In the genomic region with DNA sequence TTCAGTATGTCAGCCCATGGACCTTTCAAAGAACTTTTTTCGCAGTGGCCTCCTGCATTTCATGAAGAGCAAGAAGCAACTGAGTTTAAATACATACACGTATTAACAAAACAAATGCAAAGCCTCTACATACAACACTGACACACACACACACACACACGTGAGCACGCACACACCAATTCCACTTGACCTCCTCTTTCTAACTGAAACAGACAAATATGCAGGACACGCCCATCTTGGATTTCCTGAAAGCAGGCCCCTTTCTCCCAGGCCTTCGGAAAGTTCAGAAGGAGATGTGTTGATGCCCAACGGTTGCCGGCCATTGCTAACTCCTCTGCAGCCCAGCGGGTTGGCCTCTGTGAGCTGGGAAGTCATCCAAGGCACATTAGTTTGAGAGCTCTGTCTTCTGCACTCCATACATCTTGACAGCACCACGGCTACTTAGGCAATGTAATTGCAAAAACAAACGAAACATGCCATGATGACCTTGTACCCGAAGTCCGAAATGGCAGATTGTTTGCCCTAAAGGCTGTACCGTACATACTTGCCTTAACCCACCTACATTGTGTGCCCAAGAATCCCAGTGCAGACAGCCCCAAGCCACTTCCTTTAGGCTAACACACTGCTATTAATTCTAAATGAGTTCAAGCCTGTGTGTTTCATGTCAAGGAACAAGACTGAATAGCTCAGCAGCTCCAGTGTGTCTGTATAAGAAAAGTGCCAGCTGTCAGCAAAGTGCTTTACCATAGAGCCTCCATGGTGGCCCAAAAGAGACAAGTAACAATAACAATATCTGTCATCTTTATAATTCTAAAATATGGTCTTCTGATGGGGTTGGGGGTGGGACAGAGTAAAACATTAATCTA, we compare ENCODE assay signal across 16 cellular contexts.
DNase-seq lines count a peak whose midpoint lies in the region; TF ChIP-seq lines count a peak whose summit lies in the region.
"Had no signal": no experiment of that assay in that cellular context is flagged by ENCODE, and none has a peak within 500 bp of the region (broad histone marks: within the 10 kb centered on the region; RNA-seq: fewer than 3 reads in every experiment).

No MANE protein-coding gene starts in this region.

- no peak overlapping the region for H2BK15ac ChIP-seq in neuronal stem cell (ENCODE audit: low read length)

- no peak overlapping the region for H2AK5ac ChIP-seq in neuronal stem cell (ENCODE audit: low read depth, low read length)

- H2BK5ac ChIP-seq in neuronal stem cell (ENCODE audit: low read length): no peak overlapping the region

- 93% methylated on average over 14 of the region's 14 CpGs for WGBS in ectodermal cell, 2 experiments
- no CpG with 5 or more reads among the region's 14 CpGs for WGBS in neuronal stem cell (ENCODE audit: extremely low coverage in 2 of 2, insufficient read length in 2 of 2, insufficient replicate concordance in 1 of 2), 2 donors

- no peak overlapping the region for H3K14ac ChIP-seq in neuronal stem cell (ENCODE audit: low read length)

- H3K4me2 ChIP-seq in neuronal stem cell (ENCODE audit: insufficient read depth, low read length, poor library complexity, severe bottlenecking): no peak overlapping the region

- no peak overlapping the region for H2BK120ac ChIP-seq in neuronal stem cell (ENCODE audit: low read depth, low read length)

- H3K4me1 ChIP-seq in HEK293 (ENCODE audit: control insufficient read depth, insufficient read depth, low read length) (peaks cover 40% of the 10 kb centered on the region), ectodermal cell (ENCODE audit: control insufficient read depth, insufficient read depth, low read length) (no peaks in the 10 kb centered on the region), neuronal stem cell (ENCODE audit: control insufficient read depth in 2 of 2, insufficient read depth in 1 of 2, low read depth in 1 of 2, low read length in 2 of 2) (no peaks in the 10 kb centered on the region)

- CTCF ChIA-PET in HEK293 (lab: Yijun Ruan, JAX): interaction anchor here (0.5 to 0.6 kb wide), 2 partner anchors 29 to 371 kb away, joined by 3 to 4 read pairs; no protein-coding TSS in a partner anchor

- POLR2A ChIA-PET in HEK293 (lab: Yijun Ruan, JAX): no interaction called here

- H3K4ac ChIP-seq in neuronal stem cell (ENCODE audit: low read length): no peak overlapping the region

- H3K9me3 ChIP-seq in HEK293 (ENCODE audit: control insufficient read depth, insufficient read depth, low read depth, low read length): no peaks in the 10 kb centered on the region; the same call in 1 of the 2 replicates
- no peaks in the 10 kb centered on the region for H3K9me3 ChIP-seq in ectodermal cell (ENCODE audit: control insufficient read depth, low read length)
- peaks cover 0 to 4% of the 10 kb centered on the region in 2 donors for H3K9me3 ChIP-seq in neuronal stem cell (replicated peaks in 1 of 2; ENCODE audit: control insufficient read depth in 2 of 2, insufficient read depth in 1 of 2, low read depth in 1 of 2, low read length in 2 of 2)
- H3K9me3 ChIP-seq: MG63 had no signal

- no peak overlapping the region for H3K23ac ChIP-seq in neuronal stem cell (ENCODE audit: low read depth, low read length, poor library complexity)

- H3K36me3 ChIP-seq in HEK293 (ENCODE audit: control insufficient read depth in 2 of 2, insufficient read depth in 1 of 2, low read length in 2 of 2) (no peaks in the 10 kb centered on the region), ectodermal cell (ENCODE audit: control insufficient read depth, insufficient read depth, low read length) (no peaks in the 10 kb centered on the region), neuronal stem cell (replicated peaks in 1 of 2; ENCODE audit: control insufficient read depth in 2 of 2, insufficient read depth in 2 of 2, low read length in 2 of 2) (no peaks in the 10 kb centered on the region)
- H3K36me3 ChIP-seq: MG63 had no signal

- H4K91ac ChIP-seq in neuronal stem cell (ENCODE audit: low read depth, low read length, poor library complexity): no peak overlapping the region

- H3K9ac ChIP-seq in neuronal stem cell (ENCODE audit: low read depth, low read length, poor library complexity): no peak overlapping the region

- H2AFZ ChIP-seq in neuronal stem cell (ENCODE audit: low read length): peak overlapping the region; percentile 25

- H2BK12ac ChIP-seq in neuronal stem cell (ENCODE audit: low read length): no peak overlapping the region

- DNase-seq in NCI-H1092 treated with DMSO at 0.1 percent for 48 hours (lab: John Stamatoyannopoulos, UW): peak; percentile 15
- no peak for DNase-seq in neuronal stem cell (ENCODE audit: low spot score)
- DNase-seq in ureter (ENCODE audit: low spot score): no peak
- DNase-seq in kidney tubule cell (ENCODE audit: low spot score): no peak
- DNase-seq in NCI-H2081 treated with DMSO at 0.1 percent for 48 hours (lab: John Stamatoyannopoulos, UW): no peak
- DNase-seq: Calu3; CD4-positive, CD25-positive, alpha-beta regulatory T cell; DND-41; GDM1; MG63; NCI-H1417 treated with DMSO at 0.1 percent for 48 hours; NCI-H2029 treated with DMSO at 0.1 percent for 48 hours; NCI-H446; NCI-H748 treated with DMSO at 0.1 percent for 48 hours had no signal

- H4K8ac ChIP-seq in neuronal stem cell (ENCODE audit: low read depth, low read length): no peak overlapping the region

- H3K27ac ChIP-seq in HEK293 (ENCODE audit: extremely low read depth, low read depth, low read length) (peak overlapping the region; percentile 62), ectodermal cell (ENCODE audit: insufficient read depth, low read depth, low read length, poor library complexity, severe bottlenecking) (peak overlapping the region; percentile 1), neuronal stem cell (replicated peaks; ENCODE audit: low read length) (no peak overlapping the region)

- no peak for TF ChIP-seq CTCF in HEK293 (tag by site-specific recombination; IDR thresholded peaks at IDR 0.05)

- H3K79me1 ChIP-seq in neuronal stem cell (ENCODE audit: low read depth, low read length): no peaks in the 10 kb centered on the region

- no peaks in the 10 kb centered on the region for H3K27me3 ChIP-seq in ectodermal cell (ENCODE audit: control insufficient read depth, insufficient read depth, low read length, poor library complexity, severe bottlenecking)
- H3K27me3 ChIP-seq in neuronal stem cell (ENCODE audit: control insufficient read depth in 3 of 3, insufficient read depth in 3 of 3, low read depth in 1 of 3, low read length in 3 of 3): no peaks in the 10 kb centered on the region

- H3K4me3 ChIP-seq in HEK293 (ENCODE audit: low read depth, low read length) (no peak overlapping the region), ectodermal cell (ENCODE audit: insufficient read depth, low read depth, low read length) (no peak overlapping the region), neuronal stem cell (ENCODE audit: low read length in 2 of 2) (no peak overlapping the region)
- H3K4me3 ChIP-seq: MG63 had no signal

- peak overlapping the region; percentile 0 for H3K18ac ChIP-seq in neuronal stem cell (ENCODE audit: low read length)

TF ChIP-seq in HEK293, 187 proteins besides CTCF, POLR2A, EP300 and RAD21 (continues in another document):
- TF ChIP-seq, protein P1, sequence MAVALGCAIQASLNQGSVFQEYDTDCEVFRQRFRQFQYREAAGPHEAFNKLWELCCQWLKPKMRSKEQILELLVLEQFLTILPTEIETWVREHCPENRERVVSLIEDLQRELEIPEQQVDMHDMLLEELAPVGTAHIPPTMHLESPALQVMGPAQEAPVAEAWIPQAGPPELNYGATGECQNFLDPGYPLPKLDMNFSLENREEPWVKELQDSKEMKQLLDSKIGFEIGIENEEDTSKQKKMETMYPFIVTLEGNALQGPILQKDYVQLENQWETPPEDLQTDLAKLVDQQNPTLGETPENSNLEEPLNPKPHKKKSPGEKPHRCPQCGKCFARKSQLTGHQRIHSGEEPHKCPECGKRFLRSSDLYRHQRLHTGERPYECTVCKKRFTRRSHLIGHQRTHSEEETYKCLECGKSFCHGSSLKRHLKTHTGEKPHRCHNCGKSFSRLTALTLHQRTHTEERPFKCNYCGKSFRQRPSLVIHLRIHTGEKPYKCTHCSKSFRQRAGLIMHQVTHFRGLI (tag by site-specific recombination; IDR thresholded peaks at IDR 0.05): peak; percentile 99
- TF ChIP-seq YY2 (tag by site-specific recombination; IDR thresholded peaks at IDR 0.05): peak; percentile 72; the same call in 1 of the 2 replicates
- TF ChIP-seq ZBTB21 (tag by site-specific recombination; IDR thresholded peaks at IDR 0.05): no peak
- 0 out of 2 replicates have a peak, but pooled peaks have one; percentile 26 for TF ChIP-seq KLF7 (tag by site-specific recombination; IDR thresholded peaks at IDR 0.05; ENCODE audit: borderline replicate concordance)
- TF ChIP-seq ZSCAN16 (tag by site-specific recombination; IDR thresholded peaks at IDR 0.05): 0 out of 2 replicates have a peak, but pooled peaks have one; percentile 61
- no peak for TF ChIP-seq ZNF658 (tag by site-specific recombination; IDR thresholded peaks at IDR 0.05)
- TF ChIP-seq, protein P2, sequence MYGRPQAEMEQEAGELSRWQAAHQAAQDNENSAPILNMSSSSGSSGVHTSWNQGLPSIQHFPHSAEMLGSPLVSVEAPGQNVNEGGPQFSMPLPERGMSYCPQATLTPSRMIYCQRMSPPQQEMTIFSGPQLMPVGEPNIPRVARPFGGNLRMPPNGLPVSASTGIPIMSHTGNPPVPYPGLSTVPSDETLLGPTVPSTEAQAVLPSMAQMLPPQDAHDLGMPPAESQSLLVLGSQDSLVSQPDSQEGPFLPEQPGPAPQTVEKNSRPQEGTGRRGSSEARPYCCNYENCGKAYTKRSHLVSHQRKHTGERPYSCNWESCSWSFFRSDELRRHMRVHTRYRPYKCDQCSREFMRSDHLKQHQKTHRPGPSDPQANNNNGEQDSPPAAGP (tag by site-specific recombination; IDR thresholded peaks at IDR 0.05): no peak
- TF ChIP-seq, protein P3, sequence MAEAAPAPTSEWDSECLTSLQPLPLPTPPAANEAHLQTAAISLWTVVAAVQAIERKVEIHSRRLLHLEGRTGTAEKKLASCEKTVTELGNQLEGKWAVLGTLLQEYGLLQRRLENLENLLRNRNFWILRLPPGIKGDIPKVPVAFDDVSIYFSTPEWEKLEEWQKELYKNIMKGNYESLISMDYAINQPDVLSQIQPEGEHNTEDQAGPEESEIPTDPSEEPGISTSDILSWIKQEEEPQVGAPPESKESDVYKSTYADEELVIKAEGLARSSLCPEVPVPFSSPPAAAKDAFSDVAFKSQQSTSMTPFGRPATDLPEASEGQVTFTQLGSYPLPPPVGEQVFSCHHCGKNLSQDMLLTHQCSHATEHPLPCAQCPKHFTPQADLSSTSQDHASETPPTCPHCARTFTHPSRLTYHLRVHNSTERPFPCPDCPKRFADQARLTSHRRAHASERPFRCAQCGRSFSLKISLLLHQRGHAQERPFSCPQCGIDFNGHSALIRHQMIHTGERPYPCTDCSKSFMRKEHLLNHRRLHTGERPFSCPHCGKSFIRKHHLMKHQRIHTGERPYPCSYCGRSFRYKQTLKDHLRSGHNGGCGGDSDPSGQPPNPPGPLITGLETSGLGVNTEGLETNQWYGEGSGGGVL (tag by site-specific recombination; IDR thresholded peaks at IDR 0.05): no peak
- TF ChIP-seq KLF9 (tag by site-specific recombination; IDR thresholded peaks at IDR 0.05; ENCODE audit: low read depth): peak; percentile 72
